In genomic region chr3:198032039-198032438, GRCh38 we compare ENCODE assay signal across 20 cellular contexts.
DNase-seq lines count a peak whose midpoint lies in the region; ATAC-seq, FAIRE-seq and TF ChIP-seq lines count a peak whose summit lies in the region.
"Had no signal": no experiment of that assay in that cellular context is flagged by ENCODE, and none has a peak within 500 bp of the region (broad histone marks: within the 10 kb centered on the region; RNA-seq: fewer than 3 reads in every experiment).

No MANE protein-coding gene starts in this region.

- POLR2A ChIA-PET in HepG2 (lab: Yijun Ruan, JAX) = no interaction called here
- POLR2A ChIA-PET in activated CD4-positive, alpha-beta T cell treated with anti-CD3 and anti-CD28 coated beads for 36 hours (lab: Charles Lee) = interaction anchor here (0.6 kb wide), 1 partner anchor 1161 kb away, joined by 3 read pairs; no protein-coding TSS in a partner anchor

- in situ Hi-C loops in HepG2 (cut with HindIII; ENCODE audit: extremely low pct_ligation_motif_present, low pct_unique_long_range_greater_than_20kb) = no loop called here

- TF ChIP-seq EP300 in HepG2 (IDR thresholded peaks at IDR 0.05; ENCODE audit: low read depth in 2 of 2, low read length in 2 of 2) (no peak), HepG2 (CRISPR knock-in tag; IDR thresholded peaks at IDR 0.05; ENCODE audit: borderline replicate concordance) (no peak)

- TF ChIP-seq CTCF in right lobe of liver (IDR thresholded peaks at IDR 0.05) = no peak
- TF ChIP-seq CTCF in HepG2 (CRISPR knock-in tag; IDR thresholded peaks at IDR 0.05) = no peak
- TF ChIP-seq CTCF in Loucy (conservative IDR thresholded peaks at IDR 0.05; ENCODE audit: low read length) = no peak
- no peak for TF ChIP-seq CTCF in nephron progenitor cell (IDR thresholded peaks at IDR 0.05)

- H3K4me2 ChIP-seq in HepG2 (ENCODE audit: low read depth, low read length) (no peak overlapping the region), Loucy (ENCODE audit: low read depth, low read length, poor library complexity, severe bottlenecking) (no peak overlapping the region)

- H3K27ac ChIP-seq in right lobe of liver = peak overlapping the region in 1 of 3 donors; percentile 22
- no peak overlapping the region for H3K27ac ChIP-seq in HepG2 (ENCODE audit: extremely low read length, insufficient read depth, low read length)

- DNase-seq in right lobe of liver (no peak), HepG2 (ENCODE audit: low spot score) (no peak), glomerular endothelial cell (ENCODE audit: extremely low read depth, low read depth, low spot score) (peak; percentile 18), nephron progenitor cell (no peak), NCI-H1105 (lab: John Stamatoyannopoulos, UW) (no peak)
- DNase-seq in activated CD4-positive, CD25-positive, alpha-beta regulatory T cell (lab: John Stamatoyannopoulos, UW) = no peak
- no peak for DNase-seq in activated CD4-positive, alpha-beta T cell treated with anti-CD3 and anti-CD28 coated beads for 36 hours
- DNase-seq: ACHN; BE2C; Calu3; CD4-positive, alpha-beta memory T cell; DMS79 treated with DMSO at 0.1 percent for 48 hours; GF-D8 had no signal

- H3K27me3 Mint-ChIP-seq in nephron progenitor cell (ENCODE audit: low read depth, poor library complexity) = peaks cover 2% of the 10 kb centered on the region
- no peaks in the 10 kb centered on the region for H3K27me3 Mint-ChIP-seq in activated CD4-positive, alpha-beta T cell treated with anti-CD3 and anti-CD28 coated beads for 36 hours
- H3K27me3 Mint-ChIP-seq: CD4-positive, alpha-beta memory T cell; IgD-negative memory B cell had no signal

- TF ChIP-seq POLR2A in right lobe of liver (IDR thresholded peaks at IDR 0.05) = no peak
- TF ChIP-seq POLR2A in HepG2 (IDR thresholded peaks at IDR 0.05; ENCODE audit: insufficient read depth in 1 of 2, low read depth in 2 of 2, low read length in 2 of 2) = no peak

- intact Hi-C loops in right lobe of liver (cut with DNase I) = no loop called here
- intact Hi-C loops in HepG2 (cut with micrococcal nuclease; ENCODE audit: unreplicated experiment) = no loop called here
- intact Hi-C loops in activated CD4-positive, alpha-beta T cell treated with anti-CD3 and anti-CD28 coated beads for 36 hours (cut with DNase I, micrococcal nuclease) = no loop called here

- no peaks in the 10 kb centered on the region for H3F3A ChIP-seq in Loucy (ENCODE audit: low read depth)

- peaks cover 9% of the 10 kb centered on the region for H3K36me3 Mint-ChIP-seq in nephron progenitor cell (ENCODE audit: low read depth)
- H3K36me3 Mint-ChIP-seq in activated CD4-positive, alpha-beta T cell treated with anti-CD3 and anti-CD28 coated beads for 36 hours (ENCODE audit: low read depth) = peaks cover 14% of the 10 kb centered on the region
- H3K36me3 Mint-ChIP-seq: CD14-positive monocyte had no signal

- BruUV-seq in HepG2 (replicated peaks; lab: Mats Ljungman, UMichigan) = no TSS peak

- no peaks in the 10 kb centered on the region for H3K9me2 ChIP-seq in Loucy (replicated peaks; ENCODE audit: low read depth, low read length)

- no peak overlapping the region for H3K4me3 ChIP-seq in right lobe of liver
- no peak overlapping the region for H3K4me3 ChIP-seq in HepG2 (replicated peaks in 1 of 3; ENCODE audit: insufficient read depth in 1 of 3, low read depth in 2 of 3, low read length in 3 of 3)
- no peak overlapping the region for H3K4me3 ChIP-seq in Loucy (ENCODE audit: low read length, poor library complexity, severe bottlenecking)

- H3K36me3 ChIP-seq in right lobe of liver (no peaks in the 10 kb centered on the region), HepG2 (replicated peaks in 1 of 2; ENCODE audit: control insufficient read depth in 1 of 2, insufficient read depth in 2 of 2, low read length in 2 of 2) (no peaks in the 10 kb centered on the region), Loucy (ENCODE audit: insufficient read depth, low read length) (no peaks in the 10 kb centered on the region)
- H3K36me3 ChIP-seq: BE2C had no signal

- H3K4me3 Mint-ChIP-seq in nephron progenitor cell = no peak overlapping the region
- no peak overlapping the region for H3K4me3 Mint-ChIP-seq in activated CD4-positive, alpha-beta T cell treated with anti-CD3 and anti-CD28 coated beads for 36 hours
- H3K4me3 Mint-ChIP-seq: CD14-positive monocyte; CD4-positive, alpha-beta memory T cell; H9; IgD-negative memory B cell had no signal

- H2AFZ ChIP-seq in HepG2 (ENCODE audit: low read length) (no peak overlapping the region), Loucy (ENCODE audit: low read length) (0 out of 2 replicates have a peak overlapping the region, but pooled peaks have one; percentile 4)

- H3K27me3 ChIP-seq in right lobe of liver = no peaks in the 10 kb centered on the region
- H3K27me3 ChIP-seq in HepG2 (ENCODE audit: control insufficient read depth in 1 of 2, insufficient read depth in 2 of 2, low read length in 2 of 2) = no peaks in the 10 kb centered on the region
- no peaks in the 10 kb centered on the region for H3K27me3 ChIP-seq in Loucy (ENCODE audit: insufficient read depth, low read length, poor library complexity, severe bottlenecking)
- H3K27me3 ChIP-seq: BE2C had no signal

- peak overlapping the region; percentile 57 for H3K27ac Mint-ChIP-seq in nephron progenitor cell
- H3K27ac Mint-ChIP-seq in activated CD4-positive, alpha-beta T cell treated with anti-CD3 and anti-CD28 coated beads for 36 hours = no peak overlapping the region
- H3K27ac Mint-ChIP-seq: CD4-positive, alpha-beta memory T cell; IgD-negative memory B cell had no signal

- 59% methylated on average over 6 of the region's 6 CpGs for WGBS in right lobe of liver (ENCODE audit: insufficient coverage, low coverage, low lambda C conversion rate, missing lambda C conversion rate)
- 64% methylated on average over 6 of the region's 6 CpGs for WGBS in HepG2 (ENCODE audit: low lambda C conversion rate)

- no peaks in the 10 kb centered on the region for H3K79me2 ChIP-seq in HepG2 (ENCODE audit: insufficient read depth, low read length)
- H3K79me2 ChIP-seq in Loucy (ENCODE audit: insufficient read depth, low read length) = no peaks in the 10 kb centered on the region

- CTCF ChIA-PET in HepG2 (lab: Yijun Ruan, JAX; ENCODE audit: low intra/inter-chr PET ratio, low total read pairs) = no interaction called here
- CTCF ChIA-PET in activated CD4-positive, alpha-beta T cell treated with anti-CD3 and anti-CD28 coated beads for 36 hours (lab: Charles Lee) = no interaction called here

- H3K9me3 Mint-ChIP-seq in nephron progenitor cell = no peaks in the 10 kb centered on the region
- no peaks in the 10 kb centered on the region for H3K9me3 Mint-ChIP-seq in activated CD4-positive, alpha-beta T cell treated with anti-CD3 and anti-CD28 coated beads for 36 hours (ENCODE audit: low read depth)
- H3K9me3 Mint-ChIP-seq: CD4-positive, alpha-beta memory T cell; H9 had no signal

- H4K20me1 ChIP-seq in HepG2 (ENCODE audit: insufficient read depth, low read length) (no peaks in the 10 kb centered on the region), Loucy (ENCODE audit: insufficient read depth, low read length, poor library complexity, severe bottlenecking) (no peaks in the 10 kb centered on the region)

- ATAC-seq in right lobe of liver = peak in 3 of 4 donors; percentile 20 to 46 (median 34)
- ATAC-seq in HepG2 = no peak
- no peak for ATAC-seq in activated CD4-positive, alpha-beta T cell treated with anti-CD3 and anti-CD28 coated beads for 36 hours

- H3K4me1 ChIP-seq in right lobe of liver = no peaks in the 10 kb centered on the region
- no peaks in the 10 kb centered on the region for H3K4me1 ChIP-seq in HepG2 (ENCODE audit: insufficient read depth, low read length)
- H3K4me1 ChIP-seq in Loucy (ENCODE audit: insufficient read depth, low read length, poor library complexity, severe bottlenecking) = peaks cover 10% of the 10 kb centered on the region
- H3K4me1 ChIP-seq: BE2C had no signal

- no peak for TF ChIP-seq RAD21 in HepG2 (CRISPR knock-in tag; IDR thresholded peaks at IDR 0.05)

- peaks cover 55% of the 10 kb centered on the region for H3K4me1 Mint-ChIP-seq in nephron progenitor cell
- H3K4me1 Mint-ChIP-seq in activated CD4-positive, alpha-beta T cell treated with anti-CD3 and anti-CD28 coated beads for 36 hours = no peaks in the 10 kb centered on the region
- H3K4me1 Mint-ChIP-seq: CD4-positive, alpha-beta memory T cell had no signal

- no peak for FAIRE-seq in HepG2 (lab: Jason Lieb, UNC)
- FAIRE-seq: A204.1, H1, HTR-8/SVneo had no signal

- no peaks in the 10 kb centered on the region for H3K9me3 ChIP-seq in right lobe of liver
- H3K9me3 ChIP-seq in HepG2 (ENCODE audit: low read length) = no peaks in the 10 kb centered on the region
- H3K9me3 ChIP-seq in Loucy (ENCODE audit: insufficient read depth, low read depth, low read length) = no peaks in the 10 kb centered on the region
- H3K9me3 ChIP-seq: BE2C had no signal

- no peak overlapping the region for H3K9ac ChIP-seq in HepG2 (ENCODE audit: insufficient read depth, low read depth, low read length)
- no peak overlapping the region for H3K9ac ChIP-seq in Loucy (ENCODE audit: low read depth, low read length, poor library complexity, severe bottlenecking)

TF ChIP-seq in HepG2, 621 proteins besides CTCF, POLR2A, EP300 and RAD21:
- no peak for TF ChIP-seq ZNF749 (CRISPR knock-in tag; IDR thresholded peaks at IDR 0.05; ENCODE audit: borderline replicate concordance)
- no peak for TF ChIP-seq YEATS2 (CRISPR knock-in tag; IDR thresholded peaks at IDR 0.05; ENCODE audit: borderline replicate concordance)

Comparison
In these comparisons a context has a peak if more than half of its experiments do, and no peak if none do; other contexts are left out.
1. ATAC-seq: peak in right lobe of liver (3 of 4); none in HepG2 (single experiment) and activated CD4-positive, alpha-beta T cell treated with anti-CD3 and anti-CD28 coated beads for 36 hours (single experiment).